Comparison of ENCODE assay signal across 8 cellular contexts in genomic region chr7:22858640-22859561, GRCh38. TPM values are rescaled to one million over a fixed set of nuclear protein-coding genes. Genes with fewer than 3 reads are reported as not detected.
A peak's percentile ranks its signal among the peaks of the same experiment; 100 is the strongest.
DNase-seq lines count a peak whose midpoint lies in the region; ATAC-seq and TF ChIP-seq lines count a peak whose summit lies in the region.

No MANE protein-coding gene starts in this region.

- intact Hi-C loops in thyroid gland (cut with DNase I), result no loop called here

- in situ Hi-C loops in HAP-1 (cut with MboI; ENCODE audit: low sequenced_read_pairs), result no loop called here

- H3K36me3 ChIP-seq in HAP-1 (replicated peaks) (peaks cover 73% of the 10 kb centered on the region), thyroid gland (no peaks in the 10 kb centered on the region), neural progenitor cell (no peaks in the 10 kb centered on the region)

- H3F3A ChIP-seq in neural progenitor cell (ENCODE audit: low read depth), result peaks cover 5% of the 10 kb centered on the region

- no peak overlapping the region for H3K4me3 Mint-ChIP-seq in neural progenitor cell

- TF ChIP-seq POLR2A in GM18526 (IDR thresholded peaks at IDR 0.05; ENCODE audit: extremely low read depth, insufficient read length) (peak; percentile 14), thyroid gland (IDR thresholded peaks at IDR 0.05) (no peak)

- DNase-seq in NOMO-1 (lab: John Stamatoyannopoulos, UW; ENCODE audit: unreplicated experiment in 2 of 2) (peak; percentile 29 to 35), dermis blood vessel endothelial cell (peak; percentile 95), renal cortical epithelial cell (ENCODE audit: low read depth) (peak; percentile 95), HAP-1 (ENCODE audit: low spot score in 2 of 2) (no peak), thyroid gland (no peak), neural progenitor cell (ENCODE audit: low spot score) (no peak)

- WGBS in thyroid gland, 2 donors, result 74 to 80% methylated on average over 10 of the region's 10 CpGs

- H3K4me1 ChIP-seq in HAP-1 (peaks cover 23% of the 10 kb centered on the region), thyroid gland (peaks cover 4 to 11% of the 10 kb centered on the region in 2 donors), neural progenitor cell (peaks cover 4% of the 10 kb centered on the region)

- peaks cover 20% of the 10 kb centered on the region for H3K36me3 Mint-ChIP-seq in neural progenitor cell

- TF ChIP-seq CTCF in thyroid gland (IDR thresholded peaks at IDR 0.05) (no peak), neural progenitor cell (IDR thresholded peaks at IDR 0.05) (no peak)

- H3K4me3 ChIP-seq in HAP-1, result no peak overlapping the region
- no peak overlapping the region for H3K4me3 ChIP-seq in thyroid gland (replicated peaks in 1 of 3)
- no peak overlapping the region for H3K4me3 ChIP-seq in neural progenitor cell

- H3K27me3 Mint-ChIP-seq in neural progenitor cell (ENCODE audit: insufficient read depth, low read depth), result peaks cover 3% of the 10 kb centered on the region

- H3K9ac ChIP-seq in neural progenitor cell, result no peak overlapping the region

- H3K9me3 Mint-ChIP-seq in neural progenitor cell, result no peaks in the 10 kb centered on the region

- no peak overlapping the region for H2AFZ ChIP-seq in neural progenitor cell (replicated peaks)

- no peak overlapping the region for H3K27ac Mint-ChIP-seq in neural progenitor cell

- peaks cover 12% of the 10 kb centered on the region for H3K4me1 Mint-ChIP-seq in neural progenitor cell

- H3K27ac ChIP-seq in thyroid gland (peak overlapping the region in 1 of 3 donors; percentile 48), neural progenitor cell (no peak overlapping the region)

- no peaks in the 10 kb centered on the region for H3K9me3 ChIP-seq in HAP-1
- no peaks in the 10 kb centered on the region for H3K9me3 ChIP-seq in thyroid gland
- H3K9me3 ChIP-seq in neural progenitor cell (ENCODE audit: low read depth), result no peaks in the 10 kb centered on the region

- no peaks in the 10 kb centered on the region for H3K79me2 ChIP-seq in neural progenitor cell (ENCODE audit: low read depth)

- no peak for ATAC-seq in GM21619 (IDR thresholded peaks at IDR 0.05; ENCODE audit: unreplicated experiment)

- H3K27me3 ChIP-seq in HAP-1 (ENCODE audit: low read depth), result no peaks in the 10 kb centered on the region
- H3K27me3 ChIP-seq in thyroid gland, result no peaks in the 10 kb centered on the region
- peaks cover 10% of the 10 kb centered on the region for H3K27me3 ChIP-seq in neural progenitor cell

- no peak overlapping the region for H3K4me2 ChIP-seq in neural progenitor cell

- no peaks in the 10 kb centered on the region for H4K20me1 ChIP-seq in neural progenitor cell (ENCODE audit: low read depth)

RNA-seq across cellular contexts. Expression of gene TOMM7, which starts 36.3 kb away (rescaled TPM):
- total RNA-seq in dermis blood vessel endothelial cell, result 69.8 and 111 TPM in 2 replicates
- 55.1 and 66.7 TPM in 2 replicates for total RNA-seq in renal cortical epithelial cell
- 100 to 1,000 TPM in 3 of 4 donors, 10 to 100 TPM in 1; 94.8 to 312 (median 154) TPM for total RNA-seq in thyroid gland
- total RNA-seq in neural progenitor cell (ENCODE audit: low replicate concordance), result 75.4 and 89.9 TPM in 2 replicates

Comparison
In these comparisons a context has a peak if more than half of its experiments do, and no peak if none do; other contexts are left out.
1. DNase-seq: peak in NOMO-1 (2 of 2), dermis blood vessel endothelial cell (single experiment) and renal cortical epithelial cell (single experiment); none in HAP-1 (0 of 2), thyroid gland (0 of 2) and neural progenitor cell (single experiment).